8 cellular contexts compared by ENCODE assay signal in the genomic region with DNA sequence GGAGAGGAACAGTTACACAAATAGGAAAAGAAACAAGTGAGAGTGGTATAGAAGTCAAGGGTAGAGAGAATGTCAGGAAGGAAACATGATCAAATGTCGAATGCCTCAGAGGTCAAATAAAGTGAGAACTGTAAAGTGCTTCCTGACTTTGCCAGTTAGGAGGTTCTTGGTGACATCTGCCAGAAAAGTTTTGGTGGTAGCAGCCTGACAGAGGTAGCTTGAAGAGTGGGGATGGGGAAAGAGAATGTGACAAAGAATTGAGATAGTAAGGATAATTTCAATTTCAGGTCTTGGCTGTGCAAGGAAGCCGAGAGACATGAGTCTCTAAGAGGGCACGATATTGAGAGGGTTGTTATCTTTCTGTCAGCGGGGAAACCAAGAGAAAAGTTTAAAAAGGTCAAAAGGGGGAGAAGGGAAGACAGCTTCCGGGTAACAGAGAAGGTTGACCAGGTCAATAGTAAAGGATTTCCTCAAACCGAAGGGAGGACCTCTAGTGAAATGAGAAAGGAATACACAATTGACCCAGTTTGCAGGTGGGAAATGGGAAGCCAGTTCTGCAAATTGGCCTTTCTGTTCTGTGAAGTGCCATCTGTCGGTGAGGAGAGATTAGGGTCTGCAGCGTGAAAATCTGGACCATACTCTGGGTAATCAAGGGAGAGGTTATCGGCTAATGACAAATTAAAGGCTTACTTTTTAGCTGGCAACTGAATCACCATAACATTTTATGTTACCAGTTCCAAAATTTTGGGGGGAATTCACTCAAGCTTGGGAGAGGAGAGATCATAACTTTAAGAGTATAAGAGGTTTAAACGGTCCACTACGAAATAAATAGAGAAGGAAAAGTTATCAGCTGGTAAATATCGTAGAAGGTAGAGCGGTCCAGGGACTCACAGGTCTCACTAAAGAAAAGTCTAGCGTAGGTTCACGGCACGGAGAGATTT. TPM values are rescaled to one million over a fixed set of nuclear protein-coding genes. Genes with fewer than 3 reads are reported as not detected.
DNase-seq lines count a peak whose midpoint lies in the region; ATAC-seq and TF ChIP-seq lines count a peak whose summit lies in the region.

No MANE protein-coding gene starts in this region.

- peak overlapping the region; percentile 69 for H3K4me3 ChIP-seq in hepatocyte

- H3K27ac ChIP-seq in hepatocyte: peak overlapping the region; percentile 100

- no peaks in the 10 kb centered on the region for H3K9me3 Mint-ChIP-seq in activated naive CD4-positive, alpha-beta T cell treated with anti-CD3 and anti-CD28 coated beads, Interleukin-2, amount 50 U/mL, for 72 hours

- DNase-seq in Ammon's horn (ENCODE audit: low spot score) (peak; percentile 82), NCI-H446 treated with DMSO at 0.1 percent for 48 hours (lab: John Stamatoyannopoulos, UW) (peak; percentile 56), hepatocyte (ENCODE audit: low spot score) (peak; percentile 56), retina (peak; percentile 72)
- DNase-seq in activated naive CD4-positive, alpha-beta T cell treated with anti-CD3 and anti-CD28 coated beads, Interleukin-2, amount 50 U/mL, for 72 hours (ENCODE audit: low spot score in 2 of 2): no peak

- WGBS in hepatocyte (ENCODE audit: low lambda C conversion rate, missing lambda C conversion rate): 5% methylated on average over 16 of the region's 16 CpGs

- TF ChIP-seq CTCF in GM12874 (IDR thresholded peaks at IDR 0.05; ENCODE audit: insufficient read depth, low read depth, low read length) (peak; percentile 59), hepatocyte (IDR thresholded peaks at IDR 0.05; ENCODE audit: poor library complexity) (peak; percentile 58)

- peaks cover 35 to 41% of the 10 kb centered on the region in 2 donors for H3K36me3 Mint-ChIP-seq in activated naive CD4-positive, alpha-beta T cell treated with anti-CD3 and anti-CD28 coated beads, Interleukin-2, amount 50 U/mL, for 72 hours

- H2AFZ ChIP-seq in hepatocyte: peak overlapping the region; percentile 58

- no peak for ATAC-seq in activated naive CD4-positive, alpha-beta T cell treated with anti-CD3 and anti-CD28 coated beads, Interleukin-2, amount 50 U/mL, for 72 hours
- ATAC-seq in HG03175 (IDR thresholded peaks at IDR 0.05; ENCODE audit: unreplicated experiment) (no peak), HG02763 (IDR thresholded peaks at IDR 0.05; ENCODE audit: unreplicated experiment) (no peak)

- H3K9me3 ChIP-seq in hepatocyte (ENCODE audit: low read depth): no peaks in the 10 kb centered on the region

- H3K36me3 ChIP-seq in hepatocyte (replicated peaks; ENCODE audit: insufficient read depth, low read depth): no peaks in the 10 kb centered on the region

- peaks cover 17% of the 10 kb centered on the region for H3K4me1 ChIP-seq in hepatocyte (ENCODE audit: insufficient read depth)

- H3K9me2 ChIP-seq in hepatocyte (replicated peaks; ENCODE audit: insufficient read depth): no peaks in the 10 kb centered on the region

- no peaks in the 10 kb centered on the region for H3K27me3 ChIP-seq in hepatocyte

- H3K79me2 ChIP-seq in hepatocyte: peaks cover 60% of the 10 kb centered on the region

- H4K20me1 ChIP-seq in hepatocyte (ENCODE audit: insufficient read depth, poor library complexity, severe bottlenecking): peaks cover 7% of the 10 kb centered on the region

- H3K27ac Mint-ChIP-seq in activated naive CD4-positive, alpha-beta T cell treated with anti-CD3 and anti-CD28 coated beads, Interleukin-2, amount 50 U/mL, for 72 hours: peak overlapping the region; percentile 97 to 98

- H3K4me2 ChIP-seq in hepatocyte: peak overlapping the region; percentile 89

RNA-seq across cellular contexts. Expression of a gene that starts 1.0 kb away (rescaled TPM):
- 100 to 1,000 TPM; 216 to 254 TPM for total RNA-seq in activated naive CD4-positive, alpha-beta T cell treated with anti-CD3 and anti-CD28 coated beads, Interleukin-2, amount 50 U/mL, for 72 hours
- 132 and 133 TPM in 2 replicates for total RNA-seq in hepatocyte
- 106 and 118 TPM in 2 replicates for polyA plus RNA-seq in hepatocyte

RNA-seq across cellular contexts. Expression of a gene that starts 14.5 kb away (rescaled TPM):
- 10 to 100 TPM; 23.0 to 33.5 TPM for total RNA-seq in activated naive CD4-positive, alpha-beta T cell treated with anti-CD3 and anti-CD28 coated beads, Interleukin-2, amount 50 U/mL, for 72 hours
- 9.0 and 9.5 TPM in 2 replicates for total RNA-seq in hepatocyte
- polyA plus RNA-seq in hepatocyte: 4.7 and 9.2 TPM in 2 replicates

RNA-seq across cellular contexts. Expression of a gene that starts 26.6 kb away (rescaled TPM):
- 1 to 10 TPM; 2.8 to 4.5 TPM for total RNA-seq in activated naive CD4-positive, alpha-beta T cell treated with anti-CD3 and anti-CD28 coated beads, Interleukin-2, amount 50 U/mL, for 72 hours
- 1.00 and 1.0 TPM in 2 replicates for total RNA-seq in hepatocyte
- 1.7 TPM in 1 of 2 replicates, not detected in the other for polyA plus RNA-seq in hepatocyte

RNA-seq across cellular contexts. Expression of a gene that starts 42.0 kb away (rescaled TPM):
- total RNA-seq in activated naive CD4-positive, alpha-beta T cell treated with anti-CD3 and anti-CD28 coated beads, Interleukin-2, amount 50 U/mL, for 72 hours: 1 to 10 TPM; 1.8 to 3.2 TPM
- 1.4 and 2.0 TPM in 2 replicates for total RNA-seq in hepatocyte
- 0.79 and 0.83 TPM in 2 replicates for polyA plus RNA-seq in hepatocyte

Comparison
In these comparisons a context has a peak if more than half of its experiments do, and no peak if none do; other contexts are left out.
1. DNase-seq: peak in Ammon's horn (single experiment), NCI-H446 treated with DMSO at 0.1 percent for 48 hours (single experiment), hepatocyte (single experiment) and retina (single experiment); none in activated naive CD4-positive, alpha-beta T cell treated with anti-CD3 and anti-CD28 coated beads, Interleukin-2, amount 50 U/mL, for 72 hours (0 of 2).